In the genomic region with DNA sequence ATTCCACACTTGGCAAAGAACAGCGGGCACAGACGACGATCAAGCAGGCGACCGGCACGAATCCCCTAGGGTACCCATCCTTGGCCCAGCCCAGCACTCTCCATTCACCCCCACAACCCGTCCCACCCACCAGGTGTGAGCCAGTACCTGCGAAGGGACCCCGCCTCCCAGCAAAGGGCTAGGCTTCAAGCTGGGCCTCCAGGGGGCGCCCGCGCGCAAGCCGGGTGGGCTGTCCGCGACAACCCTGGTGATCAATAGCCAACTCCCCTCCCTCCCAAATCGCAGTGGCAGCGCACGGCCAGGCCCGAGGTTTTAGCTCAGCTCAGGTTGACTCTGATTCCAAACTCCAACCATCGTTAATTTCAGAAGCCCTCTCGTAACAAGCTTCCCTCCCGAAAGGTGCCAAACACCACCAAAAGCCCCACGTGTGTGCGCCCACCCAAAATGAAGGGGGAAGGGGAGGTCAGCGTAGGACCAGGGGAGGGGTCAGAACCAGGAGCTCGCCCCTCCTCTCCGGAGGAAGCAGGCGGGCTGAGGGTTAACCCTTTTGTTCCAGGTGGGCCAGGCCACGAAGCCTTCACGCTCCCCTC, we compare ENCODE assay signal across 1 cellular context.
TF ChIP-seq lines count a peak whose summit lies in the region.

No MANE protein-coding gene starts in this region.

TF ChIP-seq in HepG2, 621 proteins besides CTCF, POLR2A, EP300 and RAD21 (continued from another document and continues in another):
- TF ChIP-seq, protein P1, sequence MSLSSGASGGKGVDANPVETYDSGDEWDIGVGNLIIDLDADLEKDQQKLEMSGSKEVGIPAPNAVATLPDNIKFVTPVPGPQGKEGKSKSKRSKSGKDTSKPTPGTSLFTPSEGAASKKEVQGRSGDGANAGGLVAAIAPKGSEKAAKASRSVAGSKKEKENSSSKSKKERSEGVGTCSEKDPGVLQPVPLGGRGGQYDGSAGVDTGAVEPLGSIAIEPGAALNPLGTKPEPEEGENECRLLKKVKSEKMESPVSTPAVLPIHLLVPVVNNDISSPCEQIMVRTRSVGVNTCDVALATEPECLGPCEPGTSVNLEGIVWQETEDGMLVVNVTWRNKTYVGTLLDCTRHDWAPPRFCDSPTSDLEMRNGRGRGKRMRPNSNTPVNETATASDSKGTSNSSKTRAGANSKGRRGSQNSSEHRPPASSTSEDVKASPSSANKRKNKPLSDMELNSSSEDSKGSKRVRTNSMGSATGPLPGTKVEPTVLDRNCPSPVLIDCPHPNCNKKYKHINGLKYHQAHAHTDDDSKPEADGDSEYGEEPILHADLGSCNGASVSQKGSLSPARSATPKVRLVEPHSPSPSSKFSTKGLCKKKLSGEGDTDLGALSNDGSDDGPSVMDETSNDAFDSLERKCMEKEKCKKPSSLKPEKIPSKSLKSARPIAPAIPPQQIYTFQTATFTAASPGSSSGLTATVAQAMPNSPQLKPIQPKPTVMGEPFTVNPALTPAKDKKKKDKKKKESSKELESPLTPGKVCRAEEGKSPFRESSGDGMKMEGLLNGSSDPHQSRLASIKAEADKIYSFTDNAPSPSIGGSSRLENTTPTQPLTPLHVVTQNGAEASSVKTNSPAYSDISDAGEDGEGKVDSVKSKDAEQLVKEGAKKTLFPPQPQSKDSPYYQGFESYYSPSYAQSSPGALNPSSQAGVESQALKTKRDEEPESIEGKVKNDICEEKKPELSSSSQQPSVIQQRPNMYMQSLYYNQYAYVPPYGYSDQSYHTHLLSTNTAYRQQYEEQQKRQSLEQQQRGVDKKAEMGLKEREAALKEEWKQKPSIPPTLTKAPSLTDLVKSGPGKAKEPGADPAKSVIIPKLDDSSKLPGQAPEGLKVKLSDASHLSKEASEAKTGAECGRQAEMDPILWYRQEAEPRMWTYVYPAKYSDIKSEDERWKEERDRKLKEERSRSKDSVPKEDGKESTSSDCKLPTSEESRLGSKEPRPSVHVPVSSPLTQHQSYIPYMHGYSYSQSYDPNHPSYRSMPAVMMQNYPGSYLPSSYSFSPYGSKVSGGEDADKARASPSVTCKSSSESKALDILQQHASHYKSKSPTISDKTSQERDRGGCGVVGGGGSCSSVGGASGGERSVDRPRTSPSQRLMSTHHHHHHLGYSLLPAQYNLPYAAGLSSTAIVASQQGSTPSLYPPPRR (CRISPR knock-in tag; IDR thresholded peaks at IDR 0.05; ENCODE audit: borderline replicate concordance): peak; percentile 36; the same call in 1 of the 2 replicates
- 0 out of 2 replicates have a peak, but pooled peaks have one; percentile 37 for TF ChIP-seq DR1 (CRISPR knock-in tag; IDR thresholded peaks at IDR 0.05)
- TF ChIP-seq ZNF674 (CRISPR knock-in tag; IDR thresholded peaks at IDR 0.05; ENCODE audit: low read depth): no peak
- TF ChIP-seq ZFP62 (CRISPR knock-in tag; IDR thresholded peaks at IDR 0.05): no peak
- no peak for TF ChIP-seq REXO4 (CRISPR knock-in tag; IDR thresholded peaks at IDR 0.05; ENCODE audit: borderline replicate concordance)
- TF ChIP-seq ZSCAN21 (CRISPR knock-in tag; IDR thresholded peaks at IDR 0.05; ENCODE audit: borderline replicate concordance): peak; percentile 51; the same call in 1 of the 2 replicates
- TF ChIP-seq FOXM1 (CRISPR knock-in tag; IDR thresholded peaks at IDR 0.05): no peak
- TF ChIP-seq FOXA1 (IDR thresholded peaks at IDR 0.05): no peak
- peak; percentile 43; the same call in 1 of the 2 replicates for TF ChIP-seq FOXA1 (CRISPR knock-in tag; IDR thresholded peaks at IDR 0.05)
- TF ChIP-seq KLF16 (CRISPR knock-in tag; IDR thresholded peaks at IDR 0.05): peak in 1 of 2 experiments; percentile 80; a peak in 1 of 4 replicates
- TF ChIP-seq, protein P2, sequence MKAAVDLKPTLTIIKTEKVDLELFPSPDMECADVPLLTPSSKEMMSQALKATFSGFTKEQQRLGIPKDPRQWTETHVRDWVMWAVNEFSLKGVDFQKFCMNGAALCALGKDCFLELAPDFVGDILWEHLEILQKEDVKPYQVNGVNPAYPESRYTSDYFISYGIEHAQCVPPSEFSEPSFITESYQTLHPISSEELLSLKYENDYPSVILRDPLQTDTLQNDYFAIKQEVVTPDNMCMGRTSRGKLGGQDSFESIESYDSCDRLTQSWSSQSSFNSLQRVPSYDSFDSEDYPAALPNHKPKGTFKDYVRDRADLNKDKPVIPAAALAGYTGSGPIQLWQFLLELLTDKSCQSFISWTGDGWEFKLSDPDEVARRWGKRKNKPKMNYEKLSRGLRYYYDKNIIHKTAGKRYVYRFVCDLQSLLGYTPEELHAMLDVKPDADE (CRISPR knock-in tag; IDR thresholded peaks at IDR 0.05): no peak
- TF ChIP-seq, protein P3, sequence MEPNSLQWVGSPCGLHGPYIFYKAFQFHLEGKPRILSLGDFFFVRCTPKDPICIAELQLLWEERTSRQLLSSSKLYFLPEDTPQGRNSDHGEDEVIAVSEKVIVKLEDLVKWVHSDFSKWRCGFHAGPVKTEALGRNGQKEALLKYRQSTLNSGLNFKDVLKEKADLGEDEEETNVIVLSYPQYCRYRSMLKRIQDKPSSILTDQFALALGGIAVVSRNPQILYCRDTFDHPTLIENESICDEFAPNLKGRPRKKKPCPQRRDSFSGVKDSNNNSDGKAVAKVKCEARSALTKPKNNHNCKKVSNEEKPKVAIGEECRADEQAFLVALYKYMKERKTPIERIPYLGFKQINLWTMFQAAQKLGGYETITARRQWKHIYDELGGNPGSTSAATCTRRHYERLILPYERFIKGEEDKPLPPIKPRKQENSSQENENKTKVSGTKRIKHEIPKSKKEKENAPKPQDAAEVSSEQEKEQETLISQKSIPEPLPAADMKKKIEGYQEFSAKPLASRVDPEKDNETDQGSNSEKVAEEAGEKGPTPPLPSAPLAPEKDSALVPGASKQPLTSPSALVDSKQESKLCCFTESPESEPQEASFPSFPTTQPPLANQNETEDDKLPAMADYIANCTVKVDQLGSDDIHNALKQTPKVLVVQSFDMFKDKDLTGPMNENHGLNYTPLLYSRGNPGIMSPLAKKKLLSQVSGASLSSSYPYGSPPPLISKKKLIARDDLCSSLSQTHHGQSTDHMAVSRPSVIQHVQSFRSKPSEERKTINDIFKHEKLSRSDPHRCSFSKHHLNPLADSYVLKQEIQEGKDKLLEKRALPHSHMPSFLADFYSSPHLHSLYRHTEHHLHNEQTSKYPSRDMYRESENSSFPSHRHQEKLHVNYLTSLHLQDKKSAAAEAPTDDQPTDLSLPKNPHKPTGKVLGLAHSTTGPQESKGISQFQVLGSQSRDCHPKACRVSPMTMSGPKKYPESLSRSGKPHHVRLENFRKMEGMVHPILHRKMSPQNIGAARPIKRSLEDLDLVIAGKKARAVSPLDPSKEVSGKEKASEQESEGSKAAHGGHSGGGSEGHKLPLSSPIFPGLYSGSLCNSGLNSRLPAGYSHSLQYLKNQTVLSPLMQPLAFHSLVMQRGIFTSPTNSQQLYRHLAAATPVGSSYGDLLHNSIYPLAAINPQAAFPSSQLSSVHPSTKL (CRISPR knock-in tag; IDR thresholded peaks at IDR 0.05): peak; percentile 78
- peak; percentile 25 for TF ChIP-seq HNRNPK (IDR thresholded peaks at IDR 0.05; ENCODE audit: low read depth, low read length, poor library complexity, severe bottlenecking)
- peak; percentile 56 for TF ChIP-seq ZNF205 (CRISPR knock-in tag; IDR thresholded peaks at IDR 0.05)
- TF ChIP-seq, protein P4, sequence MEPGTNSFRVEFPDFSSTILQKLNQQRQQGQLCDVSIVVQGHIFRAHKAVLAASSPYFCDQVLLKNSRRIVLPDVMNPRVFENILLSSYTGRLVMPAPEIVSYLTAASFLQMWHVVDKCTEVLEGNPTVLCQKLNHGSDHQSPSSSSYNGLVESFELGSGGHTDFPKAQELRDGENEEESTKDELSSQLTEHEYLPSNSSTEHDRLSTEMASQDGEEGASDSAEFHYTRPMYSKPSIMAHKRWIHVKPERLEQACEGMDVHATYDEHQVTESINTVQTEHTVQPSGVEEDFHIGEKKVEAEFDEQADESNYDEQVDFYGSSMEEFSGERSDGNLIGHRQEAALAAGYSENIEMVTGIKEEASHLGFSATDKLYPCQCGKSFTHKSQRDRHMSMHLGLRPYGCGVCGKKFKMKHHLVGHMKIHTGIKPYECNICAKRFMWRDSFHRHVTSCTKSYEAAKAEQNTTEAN (CRISPR knock-in tag; conservative IDR thresholded peaks at IDR 0.05): 0 out of 2 replicates have a peak, but pooled peaks have one; percentile 39
- TF ChIP-seq ZKSCAN1 (IDR thresholded peaks at IDR 0.05; ENCODE audit: low read length): 0 out of 2 replicates have a peak, but pooled peaks have one; percentile 30
- TF ChIP-seq ZNF12 (CRISPR knock-in tag; IDR thresholded peaks at IDR 0.05): no peak
- no peak for TF ChIP-seq HDAC6 (IDR thresholded peaks at IDR 0.05; ENCODE audit: low read depth, low read length)
- peak; percentile 53; the same call in 1 of the 2 replicates for TF ChIP-seq ISL2 (CRISPR knock-in tag; IDR thresholded peaks at IDR 0.05)
- peak; percentile 76; the same call in 1 of the 2 replicates for TF ChIP-seq ZNF441 (CRISPR knock-in tag; IDR thresholded peaks at IDR 0.05; ENCODE audit: borderline replicate concordance)
- 0 out of 2 replicates have a peak, but pooled peaks have one; percentile 47 for TF ChIP-seq ZFP36L1 (CRISPR knock-in tag; IDR thresholded peaks at IDR 0.05)
- peak; percentile 54 for TF ChIP-seq ZFY (CRISPR knock-in tag; IDR thresholded peaks at IDR 0.05)
- TF ChIP-seq, protein P5, sequence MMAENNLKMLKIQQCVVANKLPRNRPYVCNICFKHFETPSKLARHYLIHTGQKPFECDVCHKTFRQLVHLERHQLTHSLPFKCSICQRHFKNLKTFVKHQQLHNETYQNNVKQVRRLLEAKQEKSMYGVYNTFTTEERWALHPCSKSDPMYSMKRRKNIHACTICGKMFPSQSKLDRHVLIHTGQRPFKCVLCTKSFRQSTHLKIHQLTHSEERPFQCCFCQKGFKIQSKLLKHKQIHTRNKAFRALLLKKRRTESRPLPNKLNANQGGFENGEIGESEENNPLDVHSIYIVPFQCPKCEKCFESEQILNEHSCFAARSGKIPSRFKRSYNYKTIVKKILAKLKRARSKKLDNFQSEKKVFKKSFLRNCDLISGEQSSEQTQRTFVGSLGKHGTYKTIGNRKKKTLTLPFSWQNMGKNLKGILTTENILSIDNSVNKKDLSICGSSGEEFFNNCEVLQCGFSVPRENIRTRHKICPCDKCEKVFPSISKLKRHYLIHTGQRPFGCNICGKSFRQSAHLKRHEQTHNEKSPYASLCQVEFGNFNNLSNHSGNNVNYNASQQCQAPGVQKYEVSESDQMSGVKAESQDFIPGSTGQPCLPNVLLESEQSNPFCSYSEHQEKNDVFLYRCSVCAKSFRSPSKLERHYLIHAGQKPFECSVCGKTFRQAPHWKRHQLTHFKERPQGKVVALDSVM (CRISPR knock-in tag; IDR thresholded peaks at IDR 0.05): peak; percentile 61; the same call in 1 of the 2 replicates
- peak; percentile 68; the same call in 1 of the 2 replicates for TF ChIP-seq MYC (CRISPR knock-in tag; IDR thresholded peaks at IDR 0.05; ENCODE audit: borderline replicate concordance)
- TF ChIP-seq XRCC5 (optimal IDR thresholded peaks at IDR 0.05; ENCODE audit: low read length): peak; percentile 99
- TF ChIP-seq EHMT2 (IDR thresholded peaks at IDR 0.05; ENCODE audit: borderline replicate concordance, low read depth, low read length): no peak
- TF ChIP-seq ZBTB7B (CRISPR knock-in tag; IDR thresholded peaks at IDR 0.05): peak; percentile 99
- TF ChIP-seq, protein P6, sequence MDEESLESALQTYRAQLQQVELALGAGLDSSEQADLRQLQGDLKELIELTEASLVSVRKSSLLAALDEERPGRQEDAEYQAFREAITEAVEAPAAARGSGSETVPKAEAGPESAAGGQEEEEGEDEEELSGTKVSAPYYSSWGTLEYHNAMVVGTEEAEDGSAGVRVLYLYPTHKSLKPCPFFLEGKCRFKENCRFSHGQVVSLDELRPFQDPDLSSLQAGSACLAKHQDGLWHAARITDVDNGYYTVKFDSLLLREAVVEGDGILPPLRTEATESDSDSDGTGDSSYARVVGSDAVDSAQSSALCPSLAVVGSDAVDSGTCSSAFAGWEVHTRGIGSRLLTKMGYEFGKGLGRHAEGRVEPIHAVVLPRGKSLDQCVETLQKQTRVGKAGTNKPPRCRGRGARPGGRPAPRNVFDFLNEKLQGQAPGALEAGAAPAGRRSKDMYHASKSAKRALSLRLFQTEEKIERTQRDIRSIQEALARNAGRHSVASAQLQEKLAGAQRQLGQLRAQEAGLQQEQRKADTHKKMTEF (CRISPR knock-in tag; IDR thresholded peaks at IDR 0.05): peak; percentile 80
- peak; percentile 69; the same call in 1 of the 2 replicates for TF ChIP-seq MEF2D (CRISPR knock-in tag; IDR thresholded peaks at IDR 0.05)
- TF ChIP-seq ZSCAN12 (CRISPR knock-in tag; IDR thresholded peaks at IDR 0.05): 0 out of 2 replicates have a peak, but pooled peaks have one; percentile 64
- TF ChIP-seq YY1 (IDR thresholded peaks at IDR 0.05; ENCODE audit: insufficient read depth, insufficient replicate concordance, low read depth, low read length): peak; percentile 49
- TF ChIP-seq, protein P7, sequence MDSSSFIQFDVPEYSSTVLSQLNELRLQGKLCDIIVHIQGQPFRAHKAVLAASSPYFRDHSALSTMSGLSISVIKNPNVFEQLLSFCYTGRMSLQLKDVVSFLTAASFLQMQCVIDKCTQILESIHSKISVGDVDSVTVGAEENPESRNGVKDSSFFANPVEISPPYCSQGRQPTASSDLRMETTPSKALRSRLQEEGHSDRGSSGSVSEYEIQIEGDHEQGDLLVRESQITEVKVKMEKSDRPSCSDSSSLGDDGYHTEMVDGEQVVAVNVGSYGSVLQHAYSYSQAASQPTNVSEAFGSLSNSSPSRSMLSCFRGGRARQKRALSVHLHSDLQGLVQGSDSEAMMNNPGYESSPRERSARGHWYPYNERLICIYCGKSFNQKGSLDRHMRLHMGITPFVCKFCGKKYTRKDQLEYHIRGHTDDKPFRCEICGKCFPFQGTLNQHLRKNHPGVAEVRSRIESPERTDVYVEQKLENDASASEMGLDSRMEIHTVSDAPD (CRISPR knock-in tag; IDR thresholded peaks at IDR 0.05): 0 out of 2 replicates have a peak, but pooled peaks have one; percentile 28
- 0 out of 2 replicates have a peak, but pooled peaks have one; percentile 51 for TF ChIP-seq ZNF629 (CRISPR knock-in tag; conservative IDR thresholded peaks at IDR 0.05)
- TF ChIP-seq, protein P8, sequence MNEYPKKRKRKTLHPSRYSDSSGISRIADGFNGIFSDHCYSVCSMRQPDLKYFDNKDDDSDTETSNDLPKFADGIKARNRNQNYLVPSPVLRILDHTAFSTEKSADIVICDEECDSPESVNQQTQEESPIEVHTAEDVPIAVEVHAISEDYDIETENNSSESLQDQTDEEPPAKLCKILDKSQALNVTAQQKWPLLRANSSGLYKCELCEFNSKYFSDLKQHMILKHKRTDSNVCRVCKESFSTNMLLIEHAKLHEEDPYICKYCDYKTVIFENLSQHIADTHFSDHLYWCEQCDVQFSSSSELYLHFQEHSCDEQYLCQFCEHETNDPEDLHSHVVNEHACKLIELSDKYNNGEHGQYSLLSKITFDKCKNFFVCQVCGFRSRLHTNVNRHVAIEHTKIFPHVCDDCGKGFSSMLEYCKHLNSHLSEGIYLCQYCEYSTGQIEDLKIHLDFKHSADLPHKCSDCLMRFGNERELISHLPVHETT (CRISPR knock-in tag; conservative IDR thresholded peaks at IDR 0.05): peak; percentile 23; the same call in 1 of the 2 replicates
- peak; percentile 46; the same call in 1 of the 2 replicates for TF ChIP-seq ZNF235 (CRISPR knock-in tag; IDR thresholded peaks at IDR 0.05; ENCODE audit: borderline replicate concordance)
- peak; percentile 97 for TF ChIP-seq SALL1 (CRISPR knock-in tag; IDR thresholded peaks at IDR 0.05)
- TF ChIP-seq ZNF292 (CRISPR knock-in tag; IDR thresholded peaks at IDR 0.05; ENCODE audit: borderline replicate concordance, low read depth): peak; percentile 89; the same call in 1 of the 2 replicates
- TF ChIP-seq PCBP1 (IDR thresholded peaks at IDR 0.05; ENCODE audit: borderline replicate concordance, low read depth, low read length): peak; percentile 98
- peak; percentile 12; the same call in 1 of the 2 replicates for TF ChIP-seq ZNF543 (CRISPR knock-in tag; IDR thresholded peaks at IDR 0.05)
- TF ChIP-seq ZNF274 (CRISPR knock-in tag; IDR thresholded peaks at IDR 0.05): 0 out of 2 replicates have a peak, but pooled peaks have one; percentile 69
- TF ChIP-seq AKAP8 (CRISPR knock-in tag; IDR thresholded peaks at IDR 0.05): no peak; the same call in 1 of the 2 replicates
- TF ChIP-seq KMT2A (CRISPR knock-in tag; IDR thresholded peaks at IDR 0.05): 0 out of 2 replicates have a peak, but pooled peaks have one; percentile 39
